Comparison of ENCODE assay signal across 23 cellular contexts in the genomic region with DNA sequence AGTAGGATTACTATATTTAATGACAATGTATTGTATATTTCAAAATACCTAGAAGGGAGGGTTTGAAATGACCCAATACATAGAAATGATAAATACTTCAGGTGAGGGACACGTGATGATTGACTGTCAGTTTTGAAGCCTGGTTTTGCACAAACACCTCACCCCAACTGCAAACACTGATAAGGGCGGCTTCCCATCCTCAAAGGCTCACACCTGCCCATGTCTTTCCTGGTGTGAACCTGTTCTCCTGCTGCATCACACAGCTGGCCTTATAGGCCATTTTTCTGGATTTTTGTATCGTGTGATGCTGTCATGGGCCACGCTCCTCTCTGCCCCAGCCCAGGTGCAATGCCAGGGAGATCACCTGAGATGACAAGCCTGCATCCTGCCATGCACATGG.
DNase-seq lines count a peak whose midpoint lies in the region; ATAC-seq, FAIRE-seq and TF ChIP-seq lines count a peak whose summit lies in the region.
"Had no signal": no experiment of that assay in that cellular context is flagged by ENCODE, and none has a peak within 500 bp of the region (broad histone marks: within the 10 kb centered on the region; RNA-seq: fewer than 3 reads in every experiment).

No MANE protein-coding gene starts in this region.

- H3K27ac ChIP-seq in colonic mucosa (no peak overlapping the region), gastrocnemius medialis (no peak overlapping the region)
- H3K27ac ChIP-seq: 22Rv1, BLaER1, C4-2B, GM23248 had no signal

- TF ChIP-seq POLR2A in gastrocnemius medialis (IDR thresholded peaks at IDR 0.05) = no peak

- ATAC-seq in mucosa of descending colon = peak; percentile 63
- ATAC-seq in natural killer cell treated with Interleukin-12 subunit alpha and Interleukin-12 subunit beta and Interleukin-15 and Interleukin-18, amount 100 ng/mL, for 72 hours = no peak
- no peak for ATAC-seq in gastrocnemius medialis
- ATAC-seq: CD8-positive, alpha-beta T cell had no signal

- H3K36me3 Mint-ChIP-seq in natural killer cell treated with Interleukin-12 subunit alpha and Interleukin-12 subunit beta and Interleukin-15 and Interleukin-18, amount 100 ng/mL, for 72 hours = no peaks in the 10 kb centered on the region
- H3K36me3 Mint-ChIP-seq: CD4-positive, CD25-positive, alpha-beta regulatory T cell; CD8-positive, alpha-beta T cell had no signal

- H3K9me3 Mint-ChIP-seq in natural killer cell treated with Interleukin-12 subunit alpha and Interleukin-12 subunit beta and Interleukin-15 and Interleukin-18, amount 100 ng/mL, for 72 hours = no peaks in the 10 kb centered on the region
- H3K9me3 Mint-ChIP-seq: CD8-positive, alpha-beta T cell had no signal

- H3K4me1 ChIP-seq in colonic mucosa (peaks cover 14% of the 10 kb centered on the region), mucosa of descending colon (ENCODE audit: low read depth) (peaks cover 13% of the 10 kb centered on the region), gastrocnemius medialis (no peaks in the 10 kb centered on the region)

- no peak overlapping the region for H3K9ac ChIP-seq in colonic mucosa (ENCODE audit: low read depth in 2 of 2, low read length in 2 of 2)
- H3K9ac ChIP-seq: BLaER1, GM23248 had no signal

- in situ Hi-C loops in gastrocnemius medialis (cut with MboI; ENCODE audit: low sequenced_read_pairs in 4 of 4) = loop anchor here in 3 of 4 donors (10.0 kb wide), 2 partner anchors 497 to 507 kb away; no protein-coding TSS in a partner anchor

- H3K36me3 ChIP-seq in colonic mucosa = no peaks in the 10 kb centered on the region
- no peaks in the 10 kb centered on the region for H3K36me3 ChIP-seq in mucosa of descending colon (ENCODE audit: low read depth)
- H3K36me3 ChIP-seq in gastrocnemius medialis = no peaks in the 10 kb centered on the region
- H3K36me3 ChIP-seq: BLaER1 had no signal

- TF ChIP-seq CTCF in colonic mucosa (IDR thresholded peaks at IDR 0.05) = no peak
- TF ChIP-seq CTCF in mucosa of descending colon (IDR thresholded peaks at IDR 0.05) = no peak
- TF ChIP-seq CTCF in gastrocnemius medialis (IDR thresholded peaks at IDR 0.05 in 4 of 5, conservative IDR thresholded peaks at IDR 0.05 in 1 of 5) = no peak

- peak; percentile 55 for FAIRE-seq in urothelium cell line (lab: Jason Lieb, UNC)
- FAIRE-seq: A204.1, GM12891, H1 had no signal

- peak; percentile 27 for DNase-seq in activated effector memory CD4-positive, alpha-beta T cell treated with anti-CD3 and anti-CD28 coated beads, Interleukin-2, amount 50 U/mL, for 16 hours
- DNase-seq in activated effector memory CD4-positive, alpha-beta T cell treated with Interleukin-2 at 50 U/mL for 16 hours = no peak
- DNase-seq in colonic mucosa (peak; percentile 63), mucosa of descending colon (peak in 1 of 3 donors; percentile 49), urothelium cell line (ENCODE audit: low spot score) (no peak), gastrocnemius medialis (no peak)
- DNase-seq in natural killer cell treated with Interleukin-12 subunit alpha and Interleukin-12 subunit beta and Interleukin-15 and Interleukin-18, amount 100 ng/mL, for 72 hours (ENCODE audit: low spot score) = no peak
- no peak for DNase-seq in activated CD4-positive, CD25-positive, alpha-beta regulatory T cell treated with anti-CD3 and anti-CD28 coated beads, Interleukin-2, amount 50 U/mL, for 72 hours
- DNase-seq: Calu3; CD4-positive, CD25-positive, alpha-beta regulatory T cell; CD8-positive, alpha-beta T cell; DMS79 treated with DMSO at 0.1 percent for 48 hours; GF-D8; GM23248; H7; HCEC 1CT had no signal

- no peaks in the 10 kb centered on the region for H3K4me1 Mint-ChIP-seq in natural killer cell treated with Interleukin-12 subunit alpha and Interleukin-12 subunit beta and Interleukin-15 and Interleukin-18, amount 100 ng/mL, for 72 hours (ENCODE audit: low read depth in 2 of 2)

- intact Hi-C loops in colonic mucosa (cut with DNase I) (loop anchor here (5.0 to 10.0 kb wide), 3 partner anchors 167 to 507 kb away; partner anchors contain the start of gene NCK2), mucosa of descending colon (cut with DNase I, micrococcal nuclease) (no loop called here), gastrocnemius medialis (cut with DNase I; ENCODE audit: low total_unique reads) (loop anchor here (5.0 to 10.0 kb wide), 2 partner anchors 487 to 524 kb away; a partner anchor contains a TSS)

- H3K27me3 ChIP-seq in colonic mucosa = no peaks in the 10 kb centered on the region
- H3K27me3 ChIP-seq in gastrocnemius medialis = no peaks in the 10 kb centered on the region
- H3K27me3 ChIP-seq: BLaER1 had no signal

- no peak overlapping the region for H3K27ac Mint-ChIP-seq in natural killer cell treated with Interleukin-12 subunit alpha and Interleukin-12 subunit beta and Interleukin-15 and Interleukin-18, amount 100 ng/mL, for 72 hours
- H3K27ac Mint-ChIP-seq: B cell; CD8-positive, alpha-beta T cell had no signal

- no peak overlapping the region for H3K4me3 ChIP-seq in colonic mucosa
- H3K4me3 ChIP-seq in mucosa of descending colon = no peak overlapping the region
- H3K4me3 ChIP-seq in gastrocnemius medialis = no peak overlapping the region
- H3K4me3 ChIP-seq: BLaER1, GM23248 had no signal

- H3K27me3 Mint-ChIP-seq in natural killer cell treated with Interleukin-12 subunit alpha and Interleukin-12 subunit beta and Interleukin-15 and Interleukin-18, amount 100 ng/mL, for 72 hours = peaks cover 0 to 3% of the 10 kb centered on the region in 2 donors

- H3K9me3 ChIP-seq in colonic mucosa = no peaks in the 10 kb centered on the region
- H3K9me3 ChIP-seq in mucosa of descending colon = no peaks in the 10 kb centered on the region
- no peaks in the 10 kb centered on the region for H3K9me3 ChIP-seq in gastrocnemius medialis
- H3K9me3 ChIP-seq: BLaER1 had no signal

- no peak overlapping the region for H3K4me3 Mint-ChIP-seq in natural killer cell treated with Interleukin-12 subunit alpha and Interleukin-12 subunit beta and Interleukin-15 and Interleukin-18, amount 100 ng/mL, for 72 hours
- H3K4me3 Mint-ChIP-seq: B cell; CD4-positive, CD25-positive, alpha-beta regulatory T cell; CD8-positive, alpha-beta T cell had no signal

Comparison
In these comparisons a context has a peak if more than half of its experiments do, and no peak if none do; other contexts are left out.
1. DNase-seq: peak in activated effector memory CD4-positive, alpha-beta T cell treated with anti-CD3 and anti-CD28 coated beads, Interleukin-2, amount 50 U/mL, for 16 hours (single experiment) and colonic mucosa (single experiment); none in activated effector memory CD4-positive, alpha-beta T cell treated with Interleukin-2 at 50 U/mL for 16 hours (single experiment), urothelium cell line (single experiment), natural killer cell treated with Interleukin-12 subunit alpha and Interleukin-12 subunit beta and Interleukin-15 and Interleukin-18, amount 100 ng/mL, for 72 hours (single experiment), activated CD4-positive, CD25-positive, alpha-beta regulatory T cell treated with anti-CD3 and anti-CD28 coated beads, Interleukin-2, amount 50 U/mL, for 72 hours (single experiment) and gastrocnemius medialis (0 of 2).
2. intact Hi-C loops: an anchor here in colonic mucosa (5.0 to 10.0 kb wide) and gastrocnemius medialis (5.0 to 10.0 kb wide); none called in mucosa of descending colon.